In genomic region chr1:37476460-37477197, GRCh38 we compare ENCODE assay signal across 8 cellular contexts. TPM values are rescaled to one million over a fixed set of nuclear protein-coding genes. Genes with fewer than 3 reads are reported as not detected.
DNase-seq lines count a peak whose midpoint lies in the region; ATAC-seq and TF ChIP-seq lines count a peak whose summit lies in the region.

No MANE protein-coding gene starts in this region.

- H3K36me3 ChIP-seq in CD4-positive, CD25-positive, alpha-beta regulatory T cell (ENCODE audit: control insufficient read depth, insufficient read depth, low read length), result peaks cover 43% of the 10 kb centered on the region
- H3K36me3 ChIP-seq in heart right ventricle (peaks cover 4 to 55% (median 15%) of the 10 kb centered on the region in 9 donors), psoas muscle (ENCODE audit: insufficient read depth in 1 of 2, low read depth in 1 of 2) (peaks cover 3 to 58% of the 10 kb centered on the region in 2 donors)

- H3K4me1 Mint-ChIP-seq in CD4-positive, CD25-positive, alpha-beta regulatory T cell, result peaks cover 10 to 64% (median 41%) of the 10 kb centered on the region in 4 donors
- H3K4me1 Mint-ChIP-seq in activated T-helper 2 cell treated with anti-CD3 and anti-CD28 coated beads, Interferon-gamma antibody, Interleukin-2, Interleukin-4, amounts not matched to agents 10 μg/mL and 5 μg/mL and 100 μg/mL, durations not matched to agents 14 hours and 24 hours and 36 hours (ENCODE audit: low read depth), result peaks cover 47% of the 10 kb centered on the region

- peak overlapping the region; percentile 99 to 100 (median 99) for H3K27ac Mint-ChIP-seq in CD4-positive, CD25-positive, alpha-beta regulatory T cell
- peak overlapping the region; percentile 98 for H3K27ac Mint-ChIP-seq in activated T-helper 2 cell treated with anti-CD3 and anti-CD28 coated beads, Interferon-gamma antibody, Interleukin-2, Interleukin-4, amounts not matched to agents 10 μg/mL and 5 μg/mL and 100 μg/mL, durations not matched to agents 14 hours and 24 hours and 36 hours

- no peaks in the 10 kb centered on the region for H3K27me3 Mint-ChIP-seq in CD4-positive, CD25-positive, alpha-beta regulatory T cell
- no peaks in the 10 kb centered on the region for H3K27me3 Mint-ChIP-seq in activated T-helper 2 cell treated with anti-CD3 and anti-CD28 coated beads, Interferon-gamma antibody, Interleukin-2, Interleukin-4, amounts not matched to agents 10 μg/mL and 5 μg/mL and 100 μg/mL, durations not matched to agents 14 hours and 24 hours and 36 hours (ENCODE audit: low read depth)

- no peaks in the 10 kb centered on the region for H3K9me3 ChIP-seq in CD4-positive, CD25-positive, alpha-beta regulatory T cell (ENCODE audit: control insufficient read depth in 2 of 2, low read length in 2 of 2)
- no peaks in the 10 kb centered on the region for H3K9me3 ChIP-seq in heart right ventricle
- no peaks in the 10 kb centered on the region for H3K9me3 ChIP-seq in psoas muscle

- no peak for TF ChIP-seq CTCF in heart right ventricle (IDR thresholded peaks at IDR 0.05)
- TF ChIP-seq CTCF in psoas muscle (IDR thresholded peaks at IDR 0.05), result no peak

- H3K4me1 ChIP-seq in CD4-positive, CD25-positive, alpha-beta regulatory T cell (ENCODE audit: control insufficient read depth, insufficient read depth, low read length, poor library complexity, severe bottlenecking), result peaks cover 77% of the 10 kb centered on the region
- H3K4me1 ChIP-seq in heart right ventricle (peaks cover 24 to 89% (median 78%) of the 10 kb centered on the region in 9 donors), psoas muscle (peaks cover 70% of the 10 kb centered on the region)

- H3K9me3 Mint-ChIP-seq in CD4-positive, CD25-positive, alpha-beta regulatory T cell, result peaks cover 0 to 3% (median 0%) of the 10 kb centered on the region in 7 donors
- H3K9me3 Mint-ChIP-seq in activated T-helper 2 cell treated with anti-CD3 and anti-CD28 coated beads, Interferon-gamma antibody, Interleukin-2, Interleukin-4, amounts not matched to agents 10 μg/mL and 5 μg/mL and 100 μg/mL, durations not matched to agents 14 hours and 24 hours and 36 hours, result no peaks in the 10 kb centered on the region

- peak in 2 of 3 donors; percentile 8 to 13 for DNase-seq in CD4-positive, CD25-positive, alpha-beta regulatory T cell
- DNase-seq in HK-2 (ENCODE audit: unreplicated experiment) (peak; percentile 87), heart right ventricle (peak; percentile 62 to 75), psoas muscle (peak; percentile 80 to 88), NCI-H1092 treated with DMSO at 0.1 percent for 48 hours (lab: John Stamatoyannopoulos, UW) (no peak)
- no peak for DNase-seq in activated T-helper 2 cell treated with anti-CD3 and anti-CD28 coated beads, Interferon-gamma antibody, Interleukin-2, Interleukin-4, amounts not matched to agents 10 μg/mL and 5 μg/mL and 100 μg/mL, durations not matched to agents 14 hours and 24 hours and 36 hours (ENCODE audit: low spot score)

- intact Hi-C loops in activated T-helper 2 cell treated with anti-CD3 and anti-CD28 coated beads, Interferon-gamma antibody, Interleukin-2, Interleukin-4, amounts not matched to agents 10 μg/mL and 5 μg/mL and 100 μg/mL, durations not matched to agents 14 hours and 24 hours and 36 hours (cut with micrococcal nuclease), result loop anchor here (5.0 to 10.0 kb wide), 5 partner anchors 98 to 1718 kb away; partner anchors contain the start of genes CDCA8, SF3A3 and STK40
- intact Hi-C loops in heart right ventricle (cut with DNase I), result loop anchor here in 2 of 10 donors (5.0 kb wide), 2 partner anchors 121 to 216 kb away; partner anchors contain the start of genes CDCA8 (in 1 of the 2) and GNL2 (in 1 of the 2)
- intact Hi-C loops in psoas muscle (cut with DNase I), result no loop called here

- no peak for ATAC-seq in CD4-positive, CD25-positive, alpha-beta regulatory T cell (ENCODE audit: low read depth in 2 of 2)
- peak; percentile 20 to 61 (median 41) for ATAC-seq in heart right ventricle
- peak; percentile 37 to 59 (median 44) for ATAC-seq in psoas muscle
- no peak for ATAC-seq in HG03175 (IDR thresholded peaks at IDR 0.05; ENCODE audit: unreplicated experiment)
- no peak for ATAC-seq in GM21786 (IDR thresholded peaks at IDR 0.05; ENCODE audit: unreplicated experiment)

- H3K27ac ChIP-seq in CD4-positive, CD25-positive, alpha-beta regulatory T cell (ENCODE audit: insufficient read depth, low read length, poor library complexity, severe bottlenecking), result peak overlapping the region; percentile 97
- peak overlapping the region in 9 of 10 donors; percentile 66 to 98 (median 94) for H3K27ac ChIP-seq in heart right ventricle
- H3K27ac ChIP-seq in psoas muscle, result peak overlapping the region; percentile 90

- peaks cover 25% of the 10 kb centered on the region for H3K36me3 Mint-ChIP-seq in CD4-positive, CD25-positive, alpha-beta regulatory T cell
- peaks cover 64% of the 10 kb centered on the region for H3K36me3 Mint-ChIP-seq in activated T-helper 2 cell treated with anti-CD3 and anti-CD28 coated beads, Interferon-gamma antibody, Interleukin-2, Interleukin-4, amounts not matched to agents 10 μg/mL and 5 μg/mL and 100 μg/mL, durations not matched to agents 14 hours and 24 hours and 36 hours (ENCODE audit: low read depth)

- 12 to 16% methylated on average over 5 of the region's 5 CpGs for WGBS in heart right ventricle, 2 donors
- 6 to 20% (median 11%) methylated on average over 5 of the region's 5 CpGs for WGBS in psoas muscle, 3 donors

- no peaks in the 10 kb centered on the region for H3K27me3 ChIP-seq in CD4-positive, CD25-positive, alpha-beta regulatory T cell (ENCODE audit: control insufficient read depth, insufficient read depth, low read length)
- H3K27me3 ChIP-seq in heart right ventricle, result no peaks in the 10 kb centered on the region
- no peaks in the 10 kb centered on the region for H3K27me3 ChIP-seq in psoas muscle (ENCODE audit: insufficient read depth in 3 of 3, low read length in 2 of 3)

- H3K4me3 Mint-ChIP-seq in CD4-positive, CD25-positive, alpha-beta regulatory T cell, result peak overlapping the region; percentile 96 to 99 (median 98)
- H3K4me3 Mint-ChIP-seq in activated T-helper 2 cell treated with anti-CD3 and anti-CD28 coated beads, Interferon-gamma antibody, Interleukin-2, Interleukin-4, amounts not matched to agents 10 μg/mL and 5 μg/mL and 100 μg/mL, durations not matched to agents 14 hours and 24 hours and 36 hours (ENCODE audit: low read depth), result peak overlapping the region; percentile 96

- H3K4me3 ChIP-seq in CD4-positive, CD25-positive, alpha-beta regulatory T cell (ENCODE audit: low read depth, low read length), result peak overlapping the region; percentile 100
- H3K4me3 ChIP-seq in heart right ventricle (peak overlapping the region in 9 of 10 donors; percentile 74 to 98 (median 93)), psoas muscle (peak overlapping the region; percentile 72)

RNA-seq across cellular contexts. Expression of gene ZC3H12A, which starts 2.2 kb away (rescaled TPM):
- 205 TPM for total RNA-seq in CD4-positive, CD25-positive, alpha-beta regulatory T cell
- 10 to 100 TPM in 3 of 4 donors, 1 to 10 TPM in 1; 9.9 to 16.7 (median 13.1) TPM for polyA plus RNA-seq in CD4-positive, CD25-positive, alpha-beta regulatory T cell
- 23.6 and 25.3 TPM in 2 replicates for total RNA-seq in activated T-helper 2 cell treated with anti-CD3 and anti-CD28 coated beads, Interferon-gamma antibody, Interleukin-2, Interleukin-4, amounts not matched to agents 10 μg/mL and 5 μg/mL and 100 μg/mL, durations not matched to agents 14 hours and 24 hours and 36 hours
- total RNA-seq in heart right ventricle (10 to 100 TPM in 1 of 10 donors, 1 to 10 TPM in 9; 2.9 to 10.9 (median 4.9) TPM), psoas muscle (10 to 100 TPM in 3 of 4 donors, 1 to 10 TPM in 1; 1.9 to 30.2 (median 15.6) TPM)
- polyA plus RNA-seq in heart right ventricle (1 to 10 TPM; 4.5 to 5.2 TPM), psoas muscle (10 to 100 TPM in 1 of 3 donors, 1 to 10 TPM in 2; 3.2 to 23.3 (median 3.7) TPM)

RNA-seq across cellular contexts. Expression of gene MEAF6, which starts 37.9 kb away (rescaled TPM):
- total RNA-seq in CD4-positive, CD25-positive, alpha-beta regulatory T cell, result 52.3 TPM
- 100 to 1,000 TPM; 143 to 163 (median 150) TPM for polyA plus RNA-seq in CD4-positive, CD25-positive, alpha-beta regulatory T cell
- 87.9 and 93.0 TPM in 2 replicates for total RNA-seq in activated T-helper 2 cell treated with anti-CD3 and anti-CD28 coated beads, Interferon-gamma antibody, Interleukin-2, Interleukin-4, amounts not matched to agents 10 μg/mL and 5 μg/mL and 100 μg/mL, durations not matched to agents 14 hours and 24 hours and 36 hours
- total RNA-seq in heart right ventricle, result 10 to 100 TPM; 27.8 to 59.9 (median 38.0) TPM
- 10 to 100 TPM; 33.8 to 34.0 TPM for polyA plus RNA-seq in heart right ventricle
- total RNA-seq in psoas muscle, result 10 to 100 TPM; 27.2 to 35.5 (median 33.0) TPM
- 100 to 1,000 TPM in 1 of 3 donors, 10 to 100 TPM in 2; 33.8 to 109 (median 43.1) TPM for polyA plus RNA-seq in psoas muscle

Comparison
In these comparisons a context has a peak if more than half of its experiments do, and no peak if none do; other contexts are left out.
1. ATAC-seq: peak in heart right ventricle (8 of 8) and psoas muscle (4 of 4); none in CD4-positive, CD25-positive, alpha-beta regulatory T cell (0 of 2), HG03175 (single experiment) and GM21786 (single experiment).
2. DNase-seq: peak in CD4-positive, CD25-positive, alpha-beta regulatory T cell (2 of 3), HK-2 (single experiment), heart right ventricle (2 of 2) and psoas muscle (2 of 2); none in activated T-helper 2 cell treated with anti-CD3 and anti-CD28 coated beads, Interferon-gamma antibody, Interleukin-2, Interleukin-4, amounts not matched to agents 10 μg/mL and 5 μg/mL and 100 μg/mL, durations not matched to agents 14 hours and 24 hours and 36 hours (single experiment) and NCI-H1092 treated with DMSO at 0.1 percent for 48 hours (single experiment).
3. Peak in every context shown above with its lines, with median percentiles within 50 percentile points of each other: H3K27ac ChIP-seq and H3K4me3 ChIP-seq.